In the genomic region with DNA sequence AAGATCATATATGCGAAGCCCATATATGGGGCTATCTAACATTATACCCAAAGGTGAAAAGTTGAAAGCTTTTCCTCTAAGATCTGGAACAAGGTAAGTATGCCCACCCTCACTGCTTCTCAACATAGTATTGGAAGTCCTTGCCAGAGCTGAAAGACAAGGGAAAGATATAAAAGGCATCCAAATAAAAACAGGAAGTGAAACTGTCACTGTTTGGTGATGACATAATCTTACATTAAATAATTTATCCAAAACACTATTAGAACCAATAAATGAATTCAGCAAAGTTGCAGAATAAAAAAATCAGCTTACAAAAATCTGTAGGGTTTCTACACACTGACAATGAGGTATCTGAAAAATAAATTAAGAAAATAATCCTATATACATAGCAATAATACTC, we compare ENCODE assay signal across 22 cellular contexts.
"Had no signal": no experiment of that assay in that cellular context is flagged by ENCODE, and none has a peak within 500 bp of the region (broad histone marks: within the 10 kb centered on the region; RNA-seq: fewer than 3 reads in every experiment).

No MANE protein-coding gene starts in this region.

- H3K36me3 Mint-ChIP-seq: stimulated activated naive B cell treated with anti-CD40 and anti-IgM and Interleukin-4, amounts not matched to agents 10 μg/mL and 1 μg/mL and 100 μg/mL, for 72 hours had no signal

- H3K36me3 ChIP-seq: neutrophil, spleen, tibial nerve, upper lobe of right lung, vagina had no signal

- H3K27ac ChIP-seq: neutrophil, psoas muscle, spleen, testis, tibial nerve, upper lobe of right lung, vagina had no signal

- H3K4me1 ChIP-seq: psoas muscle, spleen, tibial nerve, upper lobe of right lung, vagina had no signal

- H3K4me3 ChIP-seq: psoas muscle, spleen, testis, tibial nerve, upper lobe of right lung, vagina had no signal

- DNase-seq: effector CD4-positive, alpha-beta T cell; endodermal cell; foreskin melanocyte; head of caudate nucleus; hippocampal formation; left colon; naive thymus-derived CD4-positive, alpha-beta T cell; psoas muscle; retina; spleen; stimulated activated CD4-positive, alpha-beta T cell treated with anti-CD3 and anti-CD28 coated beads, Interleukin-15, amount 100 ng/mL, for 24 hours; stimulated activated CD4-positive, alpha-beta T cell treated with anti-CD3 and anti-CD28 coated beads, Interleukin-1b, Interleukin-23, amount 100 ng/mL, for 48 hours; stimulated activated CD4-positive, alpha-beta T cell treated with anti-CD3 and anti-CD28 coated beads, Interleukin-4, amount 100 ng/mL, for 24 hours; stimulated activated naive B cell treated with anti-CD40 and anti-IgM and Interleukin-4, amounts not matched to agents 10 μg/mL and 1 μg/mL and 100 μg/mL, for 72 hours; stimulated activated naive CD8-positive, alpha-beta T cell treated with anti-CD3 and anti-CD28 coated beads, Interleukin-15, amount 100 ng/mL, for 72 hours; testis; upper lobe of right lung had no signal

- H3K4me1 Mint-ChIP-seq: endodermal cell; naive thymus-derived CD4-positive, alpha-beta T cell; stimulated activated naive B cell treated with anti-CD40 and anti-IgM and Interleukin-4, amounts not matched to agents 10 μg/mL and 1 μg/mL and 100 μg/mL, for 72 hours; stimulated activated naive CD8-positive, alpha-beta T cell treated with anti-CD3 and anti-CD28 coated beads, Interleukin-15, amount 100 ng/mL, for 72 hours had no signal

- H3K27ac Mint-ChIP-seq: endodermal cell; naive thymus-derived CD4-positive, alpha-beta T cell; stimulated activated naive B cell treated with anti-CD40 and anti-IgM and Interleukin-4, amounts not matched to agents 10 μg/mL and 1 μg/mL and 100 μg/mL, for 72 hours; stimulated activated naive CD8-positive, alpha-beta T cell treated with anti-CD3 and anti-CD28 coated beads, Interleukin-15, amount 100 ng/mL, for 72 hours had no signal

- FAIRE-seq: endothelial cell of umbilical vein had no signal

- H3K9me3 ChIP-seq: neutrophil, psoas muscle, spleen, testis, tibial nerve, upper lobe of right lung, vagina had no signal

- H3K27me3 ChIP-seq: testis, tibial nerve, vagina had no signal

- H3K9me3 Mint-ChIP-seq: stimulated activated naive CD8-positive, alpha-beta T cell treated with anti-CD3 and anti-CD28 coated beads, Interleukin-15, amount 100 ng/mL, for 72 hours had no signal

- H3K4me3 Mint-ChIP-seq: endodermal cell; naive thymus-derived CD4-positive, alpha-beta T cell; stimulated activated naive B cell treated with anti-CD40 and anti-IgM and Interleukin-4, amounts not matched to agents 10 μg/mL and 1 μg/mL and 100 μg/mL, for 72 hours; stimulated activated naive CD8-positive, alpha-beta T cell treated with anti-CD3 and anti-CD28 coated beads, Interleukin-15, amount 100 ng/mL, for 72 hours had no signal

- ATAC-seq: left colon; naive thymus-derived CD4-positive, alpha-beta T cell; psoas muscle; sciatic nerve; stimulated activated naive B cell treated with anti-CD40 and anti-IgM and Interleukin-4, amounts not matched to agents 10 μg/mL and 1 μg/mL and 100 μg/mL, for 72 hours; stimulated activated naive CD8-positive, alpha-beta T cell treated with anti-CD3 and anti-CD28 coated beads, Interleukin-15, amount 100 ng/mL, for 72 hours; upper lobe of right lung had no signal
